In genomic region chr7:133479456-133480097, GRCh38 we compare ENCODE assay signal across 14 cellular contexts.
DNase-seq lines count a peak whose midpoint lies in the region; ATAC-seq and TF ChIP-seq lines count a peak whose summit lies in the region.
"Had no signal": no experiment of that assay in that cellular context is flagged by ENCODE, and none has a peak within 500 bp of the region (broad histone marks: within the 10 kb centered on the region; RNA-seq: fewer than 3 reads in every experiment).

No MANE protein-coding gene starts in this region.

- TF ChIP-seq EP300 in neural cell (conservative IDR thresholded peaks at IDR 0.05; ENCODE audit: poor library complexity, severe bottlenecking) = no peak

- H3K4me3 ChIP-seq in BLaER1 (no peak overlapping the region), DND-41 (ENCODE audit: low read depth in 1 of 2, low read length in 2 of 2) (no peak overlapping the region), neural cell (ENCODE audit: low read length) (peak overlapping the region; percentile 23)
- H3K4me3 ChIP-seq: A549, GM23248 had no signal

- no peak for ATAC-seq in DND-41 (ENCODE audit: insufficient read depth, low read depth)
- ATAC-seq: A549, HCT116 had no signal

- no peak for TF ChIP-seq RAD21 in neural cell (conservative IDR thresholded peaks at IDR 0.05)

- H3K27me3 ChIP-seq in BLaER1 (no peaks in the 10 kb centered on the region), DND-41 (ENCODE audit: insufficient read depth, low read length, poor library complexity) (no peaks in the 10 kb centered on the region), neural cell (ENCODE audit: insufficient read depth, low read depth, low read length) (no peaks in the 10 kb centered on the region)

- H3K4me1 ChIP-seq in BLaER1 = peaks cover 91% of the 10 kb centered on the region
- peaks cover 70% of the 10 kb centered on the region for H3K4me1 ChIP-seq in DND-41 (ENCODE audit: insufficient read depth, low read length)
- H3K4me1 ChIP-seq: A549 had no signal

- DNase-seq in DND-41 (no peak), NCI-H69 (lab: John Stamatoyannopoulos, UW) (peak; percentile 31), cortex of kidney (lab: John Stamatoyannopoulos, UW) (no peak), NCI-H2081 (lab: John Stamatoyannopoulos, UW) (no peak), pons (ENCODE audit: low spot score) (no peak)
- DNase-seq: Calu3, GM23248, NCI-H526 treated with DMSO at 0.1 percent for 48 hours, OCI-M1, SIG-M5 had no signal

- peak overlapping the region; percentile 84 for H3K27ac ChIP-seq in BLaER1
- H3K27ac ChIP-seq in DND-41 (ENCODE audit: low read length) = peak overlapping the region; percentile 79
- H3K27ac ChIP-seq in neural cell (ENCODE audit: low read length) = peak overlapping the region; percentile 49
- H3K27ac ChIP-seq: A549, GM23248 had no signal

- H3K36me3 ChIP-seq in BLaER1 (peaks cover 10% of the 10 kb centered on the region), DND-41 (ENCODE audit: insufficient read depth, low read length) (peaks cover 28% of the 10 kb centered on the region), neural cell (ENCODE audit: insufficient read depth, low read length) (no peaks in the 10 kb centered on the region)

- H4K20me1 ChIP-seq in BLaER1 = no peaks in the 10 kb centered on the region
- no peaks in the 10 kb centered on the region for H4K20me1 ChIP-seq in DND-41 (ENCODE audit: insufficient read depth, low read length)
- H4K20me1 ChIP-seq in neural cell (ENCODE audit: insufficient read depth) = no peaks in the 10 kb centered on the region

- H3K9me3 ChIP-seq in BLaER1 (peaks cover 7% of the 10 kb centered on the region; the same call in 1 of the 2 replicates), DND-41 (ENCODE audit: insufficient read depth, low read length, severe bottlenecking) (no peaks in the 10 kb centered on the region), neural cell (ENCODE audit: low read length) (no peaks in the 10 kb centered on the region)
- H3K9me3 ChIP-seq: A549 had no signal

- H3K79me2 ChIP-seq in DND-41 (ENCODE audit: insufficient read depth, low read length) = peaks cover 42% of the 10 kb centered on the region
- H3K79me2 ChIP-seq in neural cell (replicated peaks; ENCODE audit: insufficient read depth, low read length) = no peaks in the 10 kb centered on the region

- no peaks in the 10 kb centered on the region for H3K9me2 ChIP-seq in neural cell (ENCODE audit: insufficient read depth, low read length)

- peak overlapping the region; percentile 72 for H3K4me2 ChIP-seq in BLaER1
- peak overlapping the region; percentile 0; the same call in 1 of the 2 replicates for H3K4me2 ChIP-seq in DND-41 (ENCODE audit: insufficient read depth, low read length)
- peak overlapping the region; percentile 16 for H3K4me2 ChIP-seq in neural cell (ENCODE audit: low read length)
- H3K4me2 ChIP-seq: A549 had no signal

- TF ChIP-seq CTCF in DND-41 (IDR thresholded peaks at IDR 0.05; ENCODE audit: borderline replicate concordance, extremely low read depth, low read length, poor library complexity, severe bottlenecking) (no peak), neural cell (IDR thresholded peaks at IDR 0.05; ENCODE audit: poor library complexity, severe bottlenecking) (no peak)

- no peak overlapping the region for H2AFZ ChIP-seq in DND-41 (ENCODE audit: low read depth, low read length)
- no peak overlapping the region for H2AFZ ChIP-seq in neural cell (ENCODE audit: low read depth, low read length)
- H2AFZ ChIP-seq: GM23248 had no signal

- peaks cover 7% of the 10 kb centered on the region for H3F3A ChIP-seq in neural cell (ENCODE audit: insufficient read depth, low read length, poor library complexity, severe bottlenecking)

- H3K9ac ChIP-seq in BLaER1 (no peak overlapping the region), DND-41 (ENCODE audit: low read depth, low read length) (0 out of 2 replicates have a peak overlapping the region, but pooled peaks have one; percentile 8), neural cell (ENCODE audit: low read length) (no peak overlapping the region)
- H3K9ac ChIP-seq: GM23248 had no signal

TF ChIP-seq in neural cell, 6 proteins besides CTCF, POLR2A, EP300 and RAD21:
- TF ChIP-seq MXI1 (conservative IDR thresholded peaks at IDR 0.05; ENCODE audit: poor library complexity, severe bottlenecking) (no peak), TAF1 (IDR thresholded peaks at IDR 0.05; ENCODE audit: low read depth) (no peak), EZH2 (IDR thresholded peaks at IDR 0.05; ENCODE audit: borderline replicate concordance, insufficient read depth, low read length, poor library complexity, severe bottlenecking) (no peak), POLR2AphosphoS5 (IDR thresholded peaks at IDR 0.05) (no peak), SMC3 (conservative IDR thresholded peaks at IDR 0.05; ENCODE audit: poor library complexity) (no peak), REST (IDR thresholded peaks at IDR 0.05; ENCODE audit: borderline replicate concordance) (no peak)

Comparison
In these comparisons a context has a peak if more than half of its experiments do, and no peak if none do; other contexts are left out.
1. H3K4me2 ChIP-seq: peak in every context shown above with its lines; median percentile 72 in BLaER1; 16 in neural cell; 0 in DND-41.